In the genomic region with DNA sequence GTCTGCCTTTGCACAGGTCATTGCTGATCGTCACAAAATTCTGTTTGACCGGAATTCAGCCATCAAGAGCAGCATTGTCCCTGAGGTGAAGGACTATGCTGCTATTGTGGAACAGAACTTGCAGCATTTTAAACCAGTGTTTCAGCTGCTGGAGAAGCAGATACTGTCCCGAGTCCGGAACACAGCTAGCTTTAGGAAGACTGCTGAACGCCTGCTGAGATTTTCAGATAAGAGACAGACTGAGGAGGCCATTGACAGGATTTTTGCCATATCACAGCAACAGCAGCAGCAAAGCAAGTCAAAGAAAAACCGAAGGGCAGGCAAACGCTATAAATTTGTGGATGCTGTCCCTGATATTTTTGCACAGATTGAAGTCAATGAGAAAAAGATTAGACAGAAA, we compare ENCODE assay signal across 28 cellular contexts. TPM values are rescaled to one million over a fixed set of nuclear protein-coding genes. Genes with fewer than 3 reads are reported as not detected.
"Had no signal": no experiment of that assay in that cellular context is flagged by ENCODE, and none has a peak within 500 bp of the region (broad histone marks: within the 10 kb centered on the region; RNA-seq: fewer than 3 reads in every experiment).

No MANE protein-coding gene starts in this region.

- FAIRE-seq: bronchial epithelial cell had no signal

- H3K4me3 ChIP-seq: ascending aorta, body of pancreas had no signal

- H3K4me3 Mint-ChIP-seq: activated B cell treated with CpG ODN at 0.5 μM for 24 hours; activated CD4-positive, alpha-beta T cell treated with anti-CD3 and anti-CD28 coated beads, Interleukin-2, amount 10 ng/mL, durations not matched to agents 24 days and 14 days; activated naive CD8-positive, alpha-beta T cell treated with anti-CD3 and anti-CD28 coated beads, Interleukin-2, amount 50 U/mL, for 24 hours; activated T-cell treated with anti-CD3 and anti-CD28 coated beads, Interleukin-2, amount 50 U/mL, for 4 hours; T-helper 17 cell had no signal

- H3K27ac ChIP-seq: ascending aorta, body of pancreas had no signal

- H3K27ac Mint-ChIP-seq: activated B cell treated with CpG ODN at 0.5 μM for 24 hours; activated CD4-positive, alpha-beta T cell treated with anti-CD3 and anti-CD28 coated beads, Interleukin-2, amount 10 ng/mL, durations not matched to agents 24 days and 14 days; activated naive CD4-positive, alpha-beta T cell treated with anti-CD3 and anti-CD28 coated beads, Interleukin-2, amount 50 U/mL, for 72 hours; activated naive CD8-positive, alpha-beta T cell treated with anti-CD3 and anti-CD28 coated beads, Interleukin-2, amount 50 U/mL, for 24 hours; T-helper 17 cell had no signal

- H3K36me3 Mint-ChIP-seq: activated naive CD4-positive, alpha-beta T cell treated with anti-CD3 and anti-CD28 coated beads, Interleukin-2, amount 50 U/mL, for 72 hours had no signal

- H3K27me3 ChIP-seq: ascending aorta, body of pancreas had no signal

- H3K4me1 Mint-ChIP-seq: activated CD4-positive, alpha-beta T cell treated with anti-CD3 and anti-CD28 coated beads, Interleukin-2, amount 10 ng/mL, durations not matched to agents 24 days and 14 days; activated naive CD8-positive, alpha-beta T cell treated with anti-CD3 and anti-CD28 coated beads, Interleukin-2, amount 50 U/mL, for 24 hours; T-helper 17 cell had no signal

- H3K9me3 Mint-ChIP-seq: activated B cell treated with CpG ODN at 0.5 μM for 24 hours; activated CD4-positive, alpha-beta T cell treated with anti-CD3 and anti-CD28 coated beads, Interleukin-2, amount 10 ng/mL, durations not matched to agents 24 days and 14 days; activated naive CD4-positive, alpha-beta T cell treated with anti-CD3 and anti-CD28 coated beads, Interleukin-2, amount 50 U/mL, for 72 hours; activated naive CD8-positive, alpha-beta T cell treated with anti-CD3 and anti-CD28 coated beads, Interleukin-2, amount 50 U/mL, for 24 hours; activated T-cell treated with anti-CD3 and anti-CD28 coated beads, Interleukin-2, amount 50 U/mL, for 4 hours had no signal

- H3K4me1 ChIP-seq: body of pancreas had no signal

- DNase-seq: activated B cell treated with CpG ODN at 0.5 μM for 24 hours; activated CD4-positive, alpha-beta T cell treated with anti-CD3 and anti-CD28 coated beads for 1 hour; activated CD4-positive, alpha-beta T cell treated with anti-CD3 and anti-CD28 coated beads, Interleukin-2, amount 10 ng/mL, durations not matched to agents 24 days and 14 days; activated CD4-positive, alpha-beta T cell treated with anti-CD3 and anti-CD28 coated beads, Interleukin-2, amount 50 U/mL, for 48 hours; activated CD8-positive, alpha-beta memory T cell treated with anti-CD3 and anti-CD28 coated beads for 24 hours; activated effector memory CD4-positive, alpha-beta T cell treated with anti-CD3 and anti-CD28 coated beads, Interleukin-2, amount 50 U/mL, for 16 hours; activated naive CD4-positive, alpha-beta T cell treated with Interleukin-2 at 50 U/mL for 16 hours; activated naive CD8-positive, alpha-beta T cell treated with anti-CD3 and anti-CD28 coated beads, Interleukin-2, amount 50 U/mL, for 24 hours; activated T-cell treated with anti-CD3 and anti-CD28 coated beads, Interleukin-2, amount 50 U/mL, for 4 hours; amniotic stem cell; body of pancreas; central memory CD4-positive, alpha-beta T cell; KG1; NCI-H1048; NCI-H146; NCI-H187 treated with DMSO at 0.1 percent for 48 hours; NCI-H2081 treated with DMSO at 0.1 percent for 48 hours; NCI-H2171; NCI-H2227 treated with DMSO at 0.1 percent for 48 hours; NCI-H446 treated with DMSO at 0.1 percent for 48 hours; NCI-H524 treated with DMSO at 0.1 percent for 48 hours; NCI-H774; RPMI8226; T-helper 17 cell; T-helper 9 cell had no signal

- H3K27me3 Mint-ChIP-seq: activated B cell treated with CpG ODN at 0.5 μM for 24 hours; activated naive CD8-positive, alpha-beta T cell treated with anti-CD3 and anti-CD28 coated beads, Interleukin-2, amount 50 U/mL, for 24 hours had no signal

- H3K9me3 ChIP-seq: ascending aorta, body of pancreas had no signal

RNA-seq across cellular contexts. Expression of a gene that starts 24.6 kb away (rescaled TPM):
- total RNA-seq: ascending aorta had no signal
